In the genomic region with DNA sequence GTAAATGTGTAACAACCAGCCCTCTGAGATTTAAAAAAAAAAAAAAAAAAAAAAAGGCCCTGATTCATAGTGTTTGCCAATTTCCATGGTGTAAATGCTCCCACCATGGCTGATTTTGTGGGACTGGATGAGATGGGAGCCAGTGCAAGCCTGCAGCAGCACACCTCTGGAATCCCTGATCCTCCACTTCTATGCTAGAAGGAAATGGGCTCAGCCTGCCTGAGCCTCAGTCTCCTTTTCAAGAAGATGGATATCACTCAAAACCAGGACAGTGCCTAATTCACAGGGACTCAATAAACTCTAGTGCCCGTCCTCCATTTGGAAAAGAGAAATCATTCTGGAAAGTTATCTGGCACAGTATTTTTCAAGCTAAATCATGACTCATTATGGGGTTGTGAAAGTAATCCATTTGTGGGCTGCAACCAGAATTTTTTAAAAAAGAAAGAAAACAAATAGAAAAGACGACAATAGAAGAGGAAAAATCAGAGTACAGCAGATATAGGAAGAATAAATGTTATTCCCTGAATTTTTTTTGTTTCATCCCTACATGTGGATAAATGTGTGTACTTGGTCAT, we compare ENCODE assay signal across 13 cellular contexts. TPM values are rescaled to one million over a fixed set of nuclear protein-coding genes. Genes with fewer than 3 reads are reported as not detected.
DNase-seq lines count a peak whose midpoint lies in the region; ATAC-seq, FAIRE-seq and TF ChIP-seq lines count a peak whose summit lies in the region.
"Had no signal": no experiment of that assay in that cellular context is flagged by ENCODE, and none has a peak within 500 bp of the region (broad histone marks: within the 10 kb centered on the region; RNA-seq: fewer than 3 reads in every experiment).

No MANE protein-coding gene starts in this region.

- no peaks in the 10 kb centered on the region for H4K20me1 ChIP-seq in SK-N-SH (ENCODE audit: insufficient read depth)

- DNase-seq in SK-N-SH (no peak), activated B cell treated with CpG ODN at 0.5 μM for 24 hours (no peak), spleen (no peak), LoVo (ENCODE audit: low spot score) (no peak), NCI-H2171 treated with DMSO at 0.1 percent for 48 hours (lab: John Stamatoyannopoulos, UW) (no peak)
- DNase-seq in stimulated activated CD4-positive, alpha-beta T cell treated with anti-CD3 and anti-CD28 coated beads, Interleukin-1b, Interleukin-23, amount 100 ng/mL, for 48 hours, result no peak
- DNase-seq: 8988T, activated gamma-delta T cell, NCI-H1436 treated with DMSO at 0.1 percent for 48 hours had no signal

- TF ChIP-seq RAD21 in SK-N-SH (IDR thresholded peaks at IDR 0.05; ENCODE audit: low read length), result no peak

- H3K27ac Mint-ChIP-seq in activated B cell treated with CpG ODN at 0.5 μM for 24 hours, result peak overlapping the region; percentile 99

- 55% methylated on average over 2 of the region's 2 CpGs for WGBS in SK-N-SH (ENCODE audit: low lambda C conversion rate)
- 51 to 65% (median 58%) methylated on average over 2 of the region's 2 CpGs for WGBS in spleen, 5 donors

- TF ChIP-seq EP300 in SK-N-SH (IDR thresholded peaks at IDR 0.05; ENCODE audit: borderline replicate concordance in 1 of 2, low read depth in 1 of 2, low read length in 1 of 2), result no peak

- H3K36me3 Mint-ChIP-seq in activated B cell treated with CpG ODN at 0.5 μM for 24 hours (ENCODE audit: low read depth), result peaks cover 16% of the 10 kb centered on the region

- CTCF ChIA-PET in SK-N-SH (lab: Yijun Ruan, JAX), result interaction anchor here (0.7 to 2.8 kb wide), 3 partner anchors 15 to 446 kb away, joined by 3 to 15 read pairs (median 3); no protein-coding TSS in a partner anchor
- CTCF ChIA-PET in activated B cell treated with CpG ODN at 0.5 μM for 24 hours (lab: Charles Lee), result interaction anchor here (1.0 to 1.7 kb wide), 5 partner anchors 11 to 101 kb away, joined by 3 to 8 read pairs (median 4); no protein-coding TSS in a partner anchor

- H3K9me3 ChIP-seq in SK-N-SH (no peaks in the 10 kb centered on the region), spleen (peaks cover 0 to 14% (median 10%) of the 10 kb centered on the region in 8 donors)

- no peaks in the 10 kb centered on the region for H3K79me2 ChIP-seq in SK-N-SH (ENCODE audit: insufficient read depth)
- H3K79me2 ChIP-seq: hepatocyte had no signal

- no peak for ATAC-seq in SK-N-SH treated with all-trans-retinoic acid at 6 μM for 48 hours
- ATAC-seq in activated B cell treated with CpG ODN at 0.5 μM for 24 hours (ENCODE audit: low read depth), result no peak

- H3K27me3 Mint-ChIP-seq in activated B cell treated with CpG ODN at 0.5 μM for 24 hours, result no peaks in the 10 kb centered on the region

- H3K9me3 Mint-ChIP-seq in activated B cell treated with CpG ODN at 0.5 μM for 24 hours, result peaks cover 8% of the 10 kb centered on the region

- intact Hi-C loops in activated B cell treated with CpG ODN at 0.5 μM for 24 hours (cut with micrococcal nuclease), result loop anchor here (1.0 to 2.0 kb wide), 2 partner anchors 11 to 17 kb away; no protein-coding TSS in a partner anchor
- intact Hi-C loops in spleen (cut with DNase I; ENCODE audit: low total_unique reads), result no loop called here

- POLR2A ChIA-PET in SK-N-SH (lab: Yijun Ruan, JAX), result no interaction called here
- POLR2A ChIA-PET in activated B cell treated with CpG ODN at 0.5 μM for 24 hours (lab: Charles Lee), result interaction anchor here (0.9 to 3.8 kb wide), 18 partner anchors 11 to 182 kb away, joined by 3 to 43 read pairs (median 5); a partner anchor contains a TSS

- TF ChIP-seq POLR2A in spleen (IDR thresholded peaks at IDR 0.05), result no peak

- H3K9ac ChIP-seq in SK-N-SH, result no peak overlapping the region

- no peaks in the 10 kb centered on the region for H3K36me3 ChIP-seq in SK-N-SH (replicated peaks in 1 of 2; ENCODE audit: control insufficient read depth in 1 of 2, insufficient read depth in 2 of 2, low read length in 1 of 2)
- peaks cover 0 to 9% (median 0%) of the 10 kb centered on the region in 6 donors for H3K36me3 ChIP-seq in spleen

- H3K4me3 ChIP-seq in SK-N-SH (ENCODE audit: low read depth in 2 of 2, low read length in 1 of 2) (no peak overlapping the region), spleen (peak overlapping the region in 2 of 8 donors; percentile 11 to 55)
- H3K4me3 ChIP-seq: hepatocyte had no signal

- H3K4me1 Mint-ChIP-seq in activated B cell treated with CpG ODN at 0.5 μM for 24 hours, result peaks cover 92% of the 10 kb centered on the region
- H3K4me1 Mint-ChIP-seq: neural crest cell had no signal

- H3K4me1 ChIP-seq in SK-N-SH (ENCODE audit: control insufficient read depth in 1 of 2, insufficient read depth in 2 of 2, low read depth in 1 of 2, low read length in 1 of 2) (peaks cover 0 to 2% of the 10 kb centered on the region in 2 experiments; a peak in 1 of 4 replicates), spleen (peaks cover 32 to 67% (median 54%) of the 10 kb centered on the region in 6 donors)

- H3K4me3 Mint-ChIP-seq in activated B cell treated with CpG ODN at 0.5 μM for 24 hours, result peak overlapping the region; percentile 79
- H3K4me3 Mint-ChIP-seq: neural crest cell had no signal

- H3F3A ChIP-seq in SK-N-SH (replicated peaks; ENCODE audit: insufficient read depth), result peaks cover 8% of the 10 kb centered on the region

- no peak overlapping the region for H2AFZ ChIP-seq in SK-N-SH (ENCODE audit: low read depth)
- H2AFZ ChIP-seq: hepatocyte had no signal

- no peak overlapping the region for H3K4me2 ChIP-seq in SK-N-SH
- H3K4me2 ChIP-seq: hepatocyte had no signal

- H3K9me2 ChIP-seq in SK-N-SH, result no peaks in the 10 kb centered on the region

- peak; percentile 43 for FAIRE-seq in endometrium (lab: Jason Lieb, UNC)

- H3K27ac ChIP-seq in SK-N-SH (ENCODE audit: low read depth in 2 of 2, low read length in 1 of 2) (peak overlapping the region in 1 of 2 experiments; percentile 45; a peak in 2 of 4 replicates), spleen (peak overlapping the region; percentile 66 to 90 (median 80))
- H3K27ac ChIP-seq: hepatocyte had no signal

- TF ChIP-seq CTCF in SK-N-SH (IDR thresholded peaks at IDR 0.05) (no peak), activated B cell treated with CpG ODN at 0.5 μM for 24 hours (IDR thresholded peaks at IDR 0.05) (no peak), spleen (IDR thresholded peaks at IDR 0.05 in 8 of 11, conservative IDR thresholded peaks at IDR 0.05 in 3 of 11) (no peak)

- H3K27me3 ChIP-seq in SK-N-SH (ENCODE audit: insufficient read depth) (no peaks in the 10 kb centered on the region), spleen (replicated peaks in 1 of 7) (no peaks in the 10 kb centered on the region)
- H3K27me3 ChIP-seq: hepatocyte had no signal

TF ChIP-seq in SK-N-SH, 30 proteins besides CTCF, POLR2A, EP300 and RAD21:
- TF ChIP-seq FOSL2 (IDR thresholded peaks at IDR 0.05; ENCODE audit: borderline replicate concordance, low read depth), result peak; percentile 25; the same call in 1 of the 2 replicates
- TF ChIP-seq GABPA (IDR thresholded peaks at IDR 0.05; ENCODE audit: low read depth), result no peak
- TF ChIP-seq YY1 (IDR thresholded peaks at IDR 0.05; ENCODE audit: low read depth), result no peak
TF ChIP-seq in SK-N-SH: peak in this region for 1.

TF ChIP-seq in SK-N-SH treated with all-trans-retinoic acid at 6 μM for 48 hours, 23 proteins besides CTCF, POLR2A, EP300 and RAD21 (continues in another document):
- TF ChIP-seq TOX (CRISPR knock-in tag; IDR thresholded peaks at IDR 0.05; ENCODE audit: borderline replicate concordance) (no peak), GLIS3 (CRISPR knock-in tag; IDR thresholded peaks at IDR 0.05) (no peak), PPARA (CRISPR knock-in tag; IDR thresholded peaks at IDR 0.05; ENCODE audit: borderline replicate concordance) (no peak), ESRRG (CRISPR knock-in tag; IDR thresholded peaks at IDR 0.05) (no peak)
- TF ChIP-seq, protein P1, sequence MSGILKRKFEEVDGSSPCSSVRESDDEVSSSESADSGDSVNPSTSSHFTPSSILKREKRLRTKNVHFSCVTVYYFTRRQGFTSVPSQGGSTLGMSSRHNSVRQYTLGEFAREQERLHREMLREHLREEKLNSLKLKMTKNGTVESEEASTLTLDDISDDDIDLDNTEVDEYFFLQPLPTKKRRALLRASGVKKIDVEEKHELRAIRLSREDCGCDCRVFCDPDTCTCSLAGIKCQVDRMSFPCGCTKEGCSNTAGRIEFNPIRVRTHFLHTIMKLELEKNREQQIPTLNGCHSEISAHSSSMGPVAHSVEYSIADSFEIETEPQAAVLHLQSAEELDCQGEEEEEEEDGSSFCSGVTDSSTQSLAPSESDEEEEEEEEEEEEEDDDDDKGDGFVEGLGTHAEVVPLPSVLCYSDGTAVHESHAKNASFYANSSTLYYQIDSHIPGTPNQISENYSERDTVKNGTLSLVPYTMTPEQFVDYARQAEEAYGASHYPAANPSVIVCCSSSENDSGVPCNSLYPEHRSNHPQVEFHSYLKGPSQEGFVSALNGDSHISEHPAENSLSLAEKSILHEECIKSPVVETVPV (CRISPR knock-in tag; IDR thresholded peaks at IDR 0.05), result no peak
- TF ChIP-seq, protein P2, sequence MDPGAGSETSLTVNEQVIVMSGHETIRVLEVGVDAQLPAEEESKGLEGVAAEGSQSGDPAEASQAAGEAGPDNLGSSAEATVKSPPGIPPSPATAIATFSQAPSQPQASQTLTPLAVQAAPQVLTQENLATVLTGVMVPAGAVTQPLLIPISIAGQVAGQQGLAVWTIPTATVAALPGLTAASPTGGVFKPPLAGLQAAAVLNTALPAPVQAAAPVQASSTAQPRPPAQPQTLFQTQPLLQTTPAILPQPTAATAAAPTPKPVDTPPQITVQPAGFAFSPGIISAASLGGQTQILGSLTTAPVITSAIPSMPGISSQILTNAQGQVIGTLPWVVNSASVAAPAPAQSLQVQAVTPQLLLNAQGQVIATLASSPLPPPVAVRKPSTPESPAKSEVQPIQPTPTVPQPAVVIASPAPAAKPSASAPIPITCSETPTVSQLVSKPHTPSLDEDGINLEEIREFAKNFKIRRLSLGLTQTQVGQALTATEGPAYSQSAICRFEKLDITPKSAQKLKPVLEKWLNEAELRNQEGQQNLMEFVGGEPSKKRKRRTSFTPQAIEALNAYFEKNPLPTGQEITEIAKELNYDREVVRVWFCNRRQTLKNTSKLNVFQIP (CRISPR knock-in tag; IDR thresholded peaks at IDR 0.05; ENCODE audit: borderline replicate concordance, low read depth), result no peak

RNA-seq across cellular contexts. Expression of a gene that starts 34.2 kb away (rescaled TPM):
- polyA plus RNA-seq in SK-N-SH (2012; rRNA removed) (22.8 and 26.4 TPM in 2 replicates), spleen (10 to 100 TPM; 48.7 to 94.2 (median 73.9) TPM)
- polyA plus RNA-seq in SK-N-SH (2012; cell fraction: cytosol; rRNA removed), result 17.2 and 21.7 TPM in 2 replicates
- 16.5 and 17.5 TPM in 2 replicates for polyA plus RNA-seq in SK-N-SH (2012; cell fraction: nucleus; rRNA removed)
- total RNA-seq in activated B cell treated with CpG ODN at 0.5 μM for 24 hours (120 and 131 TPM in 2 replicates), spleen (100 to 1,000 TPM in 6 of 7 donors, 10 to 100 TPM in 1; 86.2 to 178 (median 123) TPM)
